In genomic region chr13:40539954-40540706, GRCh38 we compare ENCODE assay signal across 1 cellular context.
TF ChIP-seq lines count a peak whose summit lies in the region.

No MANE protein-coding gene starts in this region.

TF ChIP-seq in SK-N-SH, 30 proteins besides CTCF, POLR2A, EP300 and RAD21 (continued from another document):
- TF ChIP-seq REST (IDR thresholded peaks at IDR 0.05; ENCODE audit: low read depth, low read length) (no peak), USF1 (IDR thresholded peaks at IDR 0.05; ENCODE audit: borderline replicate concordance, low read depth) (no peak), USF2 (IDR thresholded peaks at IDR 0.05; ENCODE audit: borderline replicate concordance, low read depth, low read length) (no peak), EZH2phosphoT487 (IDR thresholded peaks at IDR 0.05; ENCODE audit: borderline replicate concordance, low read depth) (no peak)
